In genomic region chr2:103003750-103004250, GRCh38 we compare ENCODE assay signal across 31 cellular contexts.
"Had no signal": no experiment of that assay in that cellular context is flagged by ENCODE, and none has a peak within 500 bp of the region (broad histone marks: within the 10 kb centered on the region; RNA-seq: fewer than 3 reads in every experiment).

No MANE protein-coding gene starts in this region.

- H3K4me1 ChIP-seq: ascending aorta, breast epithelium had no signal

- DNase-seq: activated B cell treated with CpG ODN at 0.5 μM for 24 hours; activated CD4-positive, alpha-beta memory T cell treated with anti-CD3 and anti-CD28 coated beads, Interleukin-2, amount 10 ng/mL, durations not matched to agents 7 days and 5 days; activated CD4-positive, alpha-beta T cell treated with anti-CD3 and anti-CD28 coated beads for 4 hours; activated CD4-positive, CD25-positive, alpha-beta regulatory T cell treated with anti-CD3 and anti-CD28 coated beads, Interleukin-2, amount 50 U/mL, for 72 hours; activated CD8-positive, alpha-beta memory T cell treated with anti-CD3 and anti-CD28 coated beads for 24 hours; activated CD8-positive, alpha-beta memory T cell treated with anti-CD3 and anti-CD28 coated beads, Interleukin-2, amount 10 ng/mL, durations not matched to agents 7 days and 5 days; activated CD8-positive, alpha-beta memory T cell treated with anti-CD3 and anti-CD28 coated beads, Interleukin-2, amount 50 U/mL, for 48 hours; activated effector memory CD4-positive, alpha-beta T cell treated with Interleukin-2 at 50 U/mL for 16 hours; activated naive CD4-positive, alpha-beta T cell treated with anti-CD3 and anti-CD28 coated beads, Interleukin-2, amount 50 U/mL, for 16 hours; activated naive CD8-positive, alpha-beta T cell treated with anti-CD3 and anti-CD28 coated beads, Interleukin-2, amount 10 ng/mL, durations not matched to agents 7 days and 5 days; activated T-cell treated with anti-CD3 and anti-CD28 coated beads, Interleukin-2, amount 50 U/mL, for 48 hours; amygdala; cerebellar nuclear complex; Karpas-422; NCI-H1048; NCI-H1105 treated with DMSO at 0.1 percent for 48 hours; NCI-H1436; NCI-H1694; NCI-H2029; NCI-H524; NCI-H748 treated with DMSO at 0.1 percent for 48 hours; PC-9; Right ventricle myocardium superior; SW 1271; T-helper 1 cell; T-helper 2 cell; T-helper 9 cell had no signal

- H3K36me3 ChIP-seq: ascending aorta, breast epithelium had no signal

- H3K4me2 ChIP-seq: PC-9 had no signal

- H3K27me3 ChIP-seq: ascending aorta, breast epithelium had no signal

- ATAC-seq: activated CD8-positive, alpha-beta memory T cell treated with anti-CD3 and anti-CD28 coated beads, Interleukin-2, amount 10 ng/mL, durations not matched to agents 7 days and 5 days had no signal

- H3K4me3 ChIP-seq: ascending aorta, breast epithelium, PC-9 had no signal

- FAIRE-seq: RCC 7860 had no signal

- H3K27ac ChIP-seq: ascending aorta, breast epithelium, PC-9, VCaP had no signal

- H2AFZ ChIP-seq: PC-9 had no signal
